Comparison of ENCODE assay signal across 8 cellular contexts in genomic region chr16:2720063-2720455, GRCh38. TPM values are rescaled to one million over a fixed set of nuclear protein-coding genes. Genes with fewer than 3 reads are reported as not detected.
A peak's percentile ranks its signal among the peaks of the same experiment; 100 is the strongest.
DNase-seq lines count a peak whose midpoint lies in the region; ATAC-seq and TF ChIP-seq lines count a peak whose summit lies in the region.

PRSS27 (minus strand) TSS chr16:2720224; CDS start chr16:2720160, 64 bp downstream.

- no peaks in the 10 kb centered on the region for H3K79me2 ChIP-seq in MM.1S (ENCODE audit: low read length)
- no peaks in the 10 kb centered on the region for H3K79me2 ChIP-seq in neural cell (replicated peaks; ENCODE audit: insufficient read depth, low read length)

- TF ChIP-seq CTCF in MM.1S (IDR thresholded peaks at IDR 0.05; ENCODE audit: low read length) (no peak), neural cell (IDR thresholded peaks at IDR 0.05; ENCODE audit: poor library complexity, severe bottlenecking) (no peak)

- H3K27me3 ChIP-seq in BLaER1 (no peaks in the 10 kb centered on the region), MM.1S (replicated peaks; ENCODE audit: insufficient read depth, low read length) (peaks cover 30% of the 10 kb centered on the region), neural cell (ENCODE audit: insufficient read depth, low read depth, low read length) (no peaks in the 10 kb centered on the region)

- H4K20me1 ChIP-seq in BLaER1 (peaks cover 12% of the 10 kb centered on the region), MM.1S (ENCODE audit: insufficient read depth, low read length) (no peaks in the 10 kb centered on the region), neural cell (ENCODE audit: insufficient read depth) (no peaks in the 10 kb centered on the region)

- H3K9me3 ChIP-seq in BLaER1: no peaks in the 10 kb centered on the region
- no peaks in the 10 kb centered on the region for H3K9me3 ChIP-seq in MM.1S (replicated peaks; ENCODE audit: insufficient read depth, low read length)
- no peaks in the 10 kb centered on the region for H3K9me3 ChIP-seq in neural cell (ENCODE audit: low read length)

- H3F3A ChIP-seq in MM.1S (ENCODE audit: insufficient read depth, low read length) (no peaks in the 10 kb centered on the region), neural cell (ENCODE audit: insufficient read depth, low read length, poor library complexity, severe bottlenecking) (no peaks in the 10 kb centered on the region)

- TF ChIP-seq RAD21 in neural cell (conservative IDR thresholded peaks at IDR 0.05): no peak

- H3K4me3 Mint-ChIP-seq in effector memory CD8-positive, alpha-beta T cell: peak within 1 kb of the TSS; percentile 79 to 82

- no peak for DNase-seq in MM.1S
- no peak for DNase-seq in effector memory CD8-positive, alpha-beta T cell
- no peak for DNase-seq in LoVo (ENCODE audit: low spot score)
- DNase-seq in epidermal melanocyte (ENCODE audit: insufficient read length, low spot score): no peak
- no peak for DNase-seq in cerebellum (ENCODE audit: low spot score)

- H3K4me2 ChIP-seq in BLaER1 (peak within 1 kb of the TSS; percentile 86), MM.1S (ENCODE audit: low read depth, low read length) (peak within 1 kb of the TSS; percentile 56; the same call in 1 of the 2 replicates), neural cell (ENCODE audit: low read length) (no peak within 1 kb of the TSS)

- peak within 1 kb of the TSS; percentile 67 to 76 for H3K27ac Mint-ChIP-seq in effector memory CD8-positive, alpha-beta T cell

- H3K4me1 ChIP-seq in BLaER1: peaks cover 54% of the 10 kb centered on the region
- H3K4me1 ChIP-seq in MM.1S (ENCODE audit: low read length): no peaks in the 10 kb centered on the region

- H3K36me3 ChIP-seq in BLaER1: no peaks in the 10 kb centered on the region
- no peaks in the 10 kb centered on the region for H3K36me3 ChIP-seq in MM.1S (replicated peaks; ENCODE audit: insufficient read depth, low read length)
- H3K36me3 ChIP-seq in neural cell (ENCODE audit: insufficient read depth, low read length): no peaks in the 10 kb centered on the region

- peaks cover 2 to 5% of the 10 kb centered on the region in 2 donors for H3K4me1 Mint-ChIP-seq in effector memory CD8-positive, alpha-beta T cell (ENCODE audit: low read depth in 2 of 2)

- H3K27me3 Mint-ChIP-seq in effector memory CD8-positive, alpha-beta T cell: peaks cover 7 to 12% of the 10 kb centered on the region in 2 donors

- peaks cover 7% of the 10 kb centered on the region for H3K36me3 Mint-ChIP-seq in effector memory CD8-positive, alpha-beta T cell (ENCODE audit: insufficient read depth)

- TF ChIP-seq EP300 in neural cell (conservative IDR thresholded peaks at IDR 0.05; ENCODE audit: poor library complexity, severe bottlenecking): no peak

- H3K9ac ChIP-seq in BLaER1 (peak within 1 kb of the TSS; percentile 86), MM.1S (ENCODE audit: low read length) (peak within 1 kb of the TSS; percentile 67), neural cell (ENCODE audit: low read length) (peak within 1 kb of the TSS; percentile 63)

- H3K9me3 Mint-ChIP-seq in effector memory CD8-positive, alpha-beta T cell: no peaks in the 10 kb centered on the region

- H3K27ac ChIP-seq in BLaER1: peak within 1 kb of the TSS; percentile 88
- no peak within 1 kb of the TSS for H3K27ac ChIP-seq in MM.1S (ENCODE audit: low read length)
- H3K27ac ChIP-seq in neural cell (ENCODE audit: low read length): no peak within 1 kb of the TSS

- no peak for ATAC-seq in effector memory CD8-positive, alpha-beta T cell (replicated peaks)
- no peak for ATAC-seq in GM21390 (IDR thresholded peaks at IDR 0.05; ENCODE audit: unreplicated experiment)

- H3K4me3 ChIP-seq in BLaER1 (peak within 1 kb of the TSS; percentile 69), MM.1S (ENCODE audit: low read length) (peak within 1 kb of the TSS; percentile 62), neural cell (ENCODE audit: low read length) (peak within 1 kb of the TSS; percentile 67)

- H3K9me2 ChIP-seq in MM.1S (replicated peaks; ENCODE audit: insufficient read depth, low read length) (no peaks in the 10 kb centered on the region), neural cell (ENCODE audit: insufficient read depth, low read length) (no peaks in the 10 kb centered on the region)

- peak within 1 kb of the TSS; percentile 88 for H2AFZ ChIP-seq in MM.1S (ENCODE audit: low read length)
- peak within 1 kb of the TSS; percentile 51 for H2AFZ ChIP-seq in neural cell (ENCODE audit: low read depth, low read length)

TF ChIP-seq in neural cell, 6 proteins besides CTCF, POLR2A, EP300 and RAD21:
- TF ChIP-seq POLR2AphosphoS5 (IDR thresholded peaks at IDR 0.05): no peak
- TF ChIP-seq SMC3 (conservative IDR thresholded peaks at IDR 0.05; ENCODE audit: poor library complexity): no peak
- TF ChIP-seq, protein P1, sequence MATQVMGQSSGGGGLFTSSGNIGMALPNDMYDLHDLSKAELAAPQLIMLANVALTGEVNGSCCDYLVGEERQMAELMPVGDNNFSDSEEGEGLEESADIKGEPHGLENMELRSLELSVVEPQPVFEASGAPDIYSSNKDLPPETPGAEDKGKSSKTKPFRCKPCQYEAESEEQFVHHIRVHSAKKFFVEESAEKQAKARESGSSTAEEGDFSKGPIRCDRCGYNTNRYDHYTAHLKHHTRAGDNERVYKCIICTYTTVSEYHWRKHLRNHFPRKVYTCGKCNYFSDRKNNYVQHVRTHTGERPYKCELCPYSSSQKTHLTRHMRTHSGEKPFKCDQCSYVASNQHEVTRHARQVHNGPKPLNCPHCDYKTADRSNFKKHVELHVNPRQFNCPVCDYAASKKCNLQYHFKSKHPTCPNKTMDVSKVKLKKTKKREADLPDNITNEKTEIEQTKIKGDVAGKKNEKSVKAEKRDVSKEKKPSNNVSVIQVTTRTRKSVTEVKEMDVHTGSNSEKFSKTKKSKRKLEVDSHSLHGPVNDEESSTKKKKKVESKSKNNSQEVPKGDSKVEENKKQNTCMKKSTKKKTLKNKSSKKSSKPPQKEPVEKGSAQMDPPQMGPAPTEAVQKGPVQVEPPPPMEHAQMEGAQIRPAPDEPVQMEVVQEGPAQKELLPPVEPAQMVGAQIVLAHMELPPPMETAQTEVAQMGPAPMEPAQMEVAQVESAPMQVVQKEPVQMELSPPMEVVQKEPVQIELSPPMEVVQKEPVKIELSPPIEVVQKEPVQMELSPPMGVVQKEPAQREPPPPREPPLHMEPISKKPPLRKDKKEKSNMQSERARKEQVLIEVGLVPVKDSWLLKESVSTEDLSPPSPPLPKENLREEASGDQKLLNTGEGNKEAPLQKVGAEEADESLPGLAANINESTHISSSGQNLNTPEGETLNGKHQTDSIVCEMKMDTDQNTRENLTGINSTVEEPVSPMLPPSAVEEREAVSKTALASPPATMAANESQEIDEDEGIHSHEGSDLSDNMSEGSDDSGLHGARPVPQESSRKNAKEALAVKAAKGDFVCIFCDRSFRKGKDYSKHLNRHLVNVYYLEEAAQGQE (IDR thresholded peaks at IDR 0.05; ENCODE audit: borderline replicate concordance): no peak
- TF ChIP-seq TAF1 (IDR thresholded peaks at IDR 0.05; ENCODE audit: low read depth): no peak
- TF ChIP-seq MXI1 (conservative IDR thresholded peaks at IDR 0.05; ENCODE audit: poor library complexity, severe bottlenecking): no peak
- no peak for TF ChIP-seq EZH2 (IDR thresholded peaks at IDR 0.05; ENCODE audit: borderline replicate concordance, insufficient read depth, low read length, poor library complexity, severe bottlenecking)

RNA-seq across cellular contexts. Expression of gene PRSS27, which starts in this region (rescaled TPM):
- polyA plus RNA-seq in neural cell: 3.0 and 5.9 TPM in 2 replicates
- polyA minus RNA-seq in neural cell: 3.4 and 4.9 TPM in 2 replicates
- total RNA-seq in cerebellum: 2.6 TPM
